Comparison of ENCODE assay signal across 4 cellular contexts in genomic region chr3:118754614-118755013, GRCh38.
"Had no signal": no experiment of that assay in that cellular context is flagged by ENCODE, and none has a peak within 500 bp of the region (broad histone marks: within the 10 kb centered on the region; RNA-seq: fewer than 3 reads in every experiment).

No MANE protein-coding gene starts in this region.

- H3K27ac ChIP-seq: GM23248 had no signal

- H3K36me3 Mint-ChIP-seq: IgD-negative memory B cell had no signal

- H3K4me3 Mint-ChIP-seq: H9, IgD-negative memory B cell had no signal

- H3K9ac ChIP-seq: GM23248 had no signal

- H3K27me3 Mint-ChIP-seq: IgD-negative memory B cell had no signal

- H2AFZ ChIP-seq: GM23248 had no signal

- H3K27ac Mint-ChIP-seq: H9, IgD-negative memory B cell had no signal

- DNase-seq: GM23248, H9, HCEC 1CT had no signal

- H3K9me3 Mint-ChIP-seq: H9, IgD-negative memory B cell had no signal

- H3K4me3 ChIP-seq: GM23248 had no signal
